In the genomic region with DNA sequence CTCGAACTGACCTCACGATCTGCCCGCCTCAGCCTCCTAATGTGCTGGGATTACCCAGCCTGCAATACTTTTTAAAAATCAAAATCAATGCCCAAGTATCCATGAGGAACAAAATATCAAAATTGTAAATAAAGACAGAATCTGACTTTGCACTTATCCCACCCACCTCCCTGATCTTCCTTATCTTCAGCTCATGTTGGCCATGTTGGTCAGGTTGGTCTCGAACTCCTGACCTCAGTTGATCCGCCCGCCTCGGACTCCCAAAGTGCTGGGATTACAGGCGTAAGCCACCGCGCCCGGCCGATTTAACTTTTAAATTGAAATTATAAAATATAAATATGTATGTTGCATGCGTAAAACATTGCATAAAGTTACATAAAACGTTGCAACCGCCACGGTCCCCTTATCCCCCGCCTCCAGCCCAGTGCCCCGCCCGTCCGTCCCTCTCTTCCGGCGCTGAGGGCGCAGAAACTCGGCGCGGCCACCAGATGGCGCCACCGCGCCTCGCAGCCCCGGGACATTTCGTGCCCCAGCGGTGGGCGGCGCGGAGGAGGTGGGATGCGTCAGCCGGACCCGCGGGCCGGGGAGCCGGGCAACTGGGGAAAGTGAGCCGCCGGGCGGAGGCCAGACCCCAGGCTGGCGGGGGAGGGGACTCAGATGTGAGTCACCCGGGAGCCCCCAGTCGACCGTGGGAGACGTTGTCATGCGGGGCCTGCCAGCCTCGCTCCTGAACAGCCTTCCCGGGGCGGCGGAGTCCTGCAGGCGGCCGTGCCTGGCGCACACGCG, we compare ENCODE assay signal across 8 cellular contexts. TPM values are rescaled to one million over a fixed set of nuclear protein-coding genes. Genes with fewer than 3 reads are reported as not detected.
DNase-seq lines count a peak whose midpoint lies in the region; ATAC-seq and TF ChIP-seq lines count a peak whose summit lies in the region.

No MANE protein-coding gene starts in this region.

- H3K4me3 ChIP-seq in GM12865 (ENCODE audit: low read depth, low read length): peak overlapping the region; percentile 98
- H3K4me3 ChIP-seq in lower leg skin (ENCODE audit: low read depth, poor library complexity, severe bottlenecking): no peak overlapping the region

- no peak for TF ChIP-seq POLR2A in lower leg skin (IDR thresholded peaks at IDR 0.05)

- TF ChIP-seq CTCF in GM12865 (IDR thresholded peaks at IDR 0.05; ENCODE audit: insufficient read depth, low read depth, low read length, missing control alignments): peak; percentile 88
- TF ChIP-seq CTCF in lower leg skin (IDR thresholded peaks at IDR 0.05): peak in 1 of 3 donors; percentile 92

- peaks cover 47% of the 10 kb centered on the region for H3K4me1 Mint-ChIP-seq in dendritic cell treated with granulocyte-macrophage colony-stimulating factor and Interleukin-4, amounts not matched to agents 40 ng/mL and 50 ng/mL, for 4 days (ENCODE audit: low read depth)

- peaks cover 30% of the 10 kb centered on the region for H3K36me3 Mint-ChIP-seq in dendritic cell treated with granulocyte-macrophage colony-stimulating factor and Interleukin-4, amounts not matched to agents 40 ng/mL and 50 ng/mL, for 4 days (ENCODE audit: low read depth)

- DNase-seq in GM12865 (ENCODE audit: low read depth) (peak; percentile 92), NCI-H446 treated with DMSO at 0.1 percent for 48 hours (lab: John Stamatoyannopoulos, UW) (peak; percentile 24), lower leg skin (ENCODE audit: low spot score in 2 of 2) (peak; percentile 75 to 97)
- peak; percentile 80 to 87 for DNase-seq in activated CD4-positive, alpha-beta T cell treated with anti-CD3 and anti-CD28 coated beads, Interleukin-2, amount 50 U/mL, for 24 hours (ENCODE audit: low read depth in 1 of 2, low spot score in 1 of 2)
- DNase-seq in stimulated activated CD4-positive, alpha-beta T cell treated with anti-CD3 and anti-CD28 coated beads, Interleukin-4, amount 100 ng/mL, for 24 hours: peak; percentile 91

- H3K4me3 Mint-ChIP-seq in dendritic cell treated with granulocyte-macrophage colony-stimulating factor and Interleukin-4, amounts not matched to agents 40 ng/mL and 50 ng/mL, for 4 days: peak overlapping the region; percentile 99

- no peaks in the 10 kb centered on the region for H3K9me3 Mint-ChIP-seq in dendritic cell treated with granulocyte-macrophage colony-stimulating factor and Interleukin-4, amounts not matched to agents 40 ng/mL and 50 ng/mL, for 4 days

- WGBS in lower leg skin, 2 donors: 10% methylated on average over 45 to 52 of the region's 60 CpGs

- H3K27ac Mint-ChIP-seq in dendritic cell treated with granulocyte-macrophage colony-stimulating factor and Interleukin-4, amounts not matched to agents 40 ng/mL and 50 ng/mL, for 4 days: peak overlapping the region; percentile 95

- intact Hi-C loops in dendritic cell treated with granulocyte-macrophage colony-stimulating factor and Interleukin-4, amounts not matched to agents 40 ng/mL and 50 ng/mL, for 4 days (cut with micrococcal nuclease): loop anchor here (1.0 to 5.0 kb wide), 4 partner anchors 78 to 158 kb away; no protein-coding TSS in a partner anchor
- intact Hi-C loops in lower leg skin (cut with DNase I; ENCODE audit: low total_unique reads): loop anchor here (2.0 to 5.0 kb wide), 2 partner anchors 68 to 136 kb away; no protein-coding TSS in a partner anchor

- peak; percentile 26 for ATAC-seq in HG03025 (IDR thresholded peaks at IDR 0.05; ENCODE audit: low FRiP score, unreplicated experiment)
- no peak for ATAC-seq in GM21390 (IDR thresholded peaks at IDR 0.05; ENCODE audit: unreplicated experiment)

- H3K27me3 Mint-ChIP-seq in dendritic cell treated with granulocyte-macrophage colony-stimulating factor and Interleukin-4, amounts not matched to agents 40 ng/mL and 50 ng/mL, for 4 days: peaks cover 10% of the 10 kb centered on the region

RNA-seq across cellular contexts. Expression of a gene that starts 1.5 kb away (rescaled TPM):
- total RNA-seq in lower leg skin: 100 to 1,000 TPM in 2 of 4 donors, 10 to 100 TPM in 2; 74.0 to 205 (median 106) TPM

RNA-seq across cellular contexts. Expression of a gene that starts 17.7 kb away (rescaled TPM):
- 10 to 100 TPM; 14.4 to 41.8 (median 34.7) TPM for total RNA-seq in lower leg skin

RNA-seq across cellular contexts. Expression of a gene that starts 47.0 kb away (rescaled TPM):
- 10 to 100 TPM; 34.2 to 52.8 (median 44.9) TPM for total RNA-seq in lower leg skin

Comparison
In these comparisons a context has a peak if more than half of its experiments do, and no peak if none do; other contexts are left out.
1. DNase-seq: peak in every context shown above with its lines; median percentile 92 in GM12865; 91 in stimulated activated CD4-positive, alpha-beta T cell treated with anti-CD3 and anti-CD28 coated beads, Interleukin-4, amount 100 ng/mL, for 24 hours; 86 in lower leg skin; 84 in activated CD4-positive, alpha-beta T cell treated with anti-CD3 and anti-CD28 coated beads, Interleukin-2, amount 50 U/mL, for 24 hours; 24 in NCI-H446 treated with DMSO at 0.1 percent for 48 hours.